1 cellular context compared by ENCODE assay signal in genomic region chr12:57782243-57782607, GRCh38.
TF ChIP-seq lines count a peak whose summit lies in the region.

No MANE protein-coding gene starts in this region.

TF ChIP-seq in HepG2, 621 proteins besides CTCF, POLR2A, EP300 and RAD21:
- TF ChIP-seq CREB3 (CRISPR knock-in tag; IDR thresholded peaks at IDR 0.05) = 0 out of 2 replicates have a peak, but pooled peaks have one; percentile 5
- TF ChIP-seq MTA3 (CRISPR knock-in tag; IDR thresholded peaks at IDR 0.05) = no peak
- no peak for TF ChIP-seq PCBP1 (IDR thresholded peaks at IDR 0.05; ENCODE audit: borderline replicate concordance, low read depth, low read length)
- 0 out of 2 replicates have a peak, but pooled peaks have one; percentile 9 for TF ChIP-seq ZNF44 (CRISPR knock-in tag; IDR thresholded peaks at IDR 0.05)
